In genomic region chr2:138510319-138510718, GRCh38 we compare ENCODE assay signal across 2 cellular contexts.
TF ChIP-seq lines count a peak whose summit lies in the region.

No MANE protein-coding gene starts in this region.

TF ChIP-seq in HepG2, 621 proteins besides CTCF, POLR2A, EP300 and RAD21:
- 0 out of 2 replicates have a peak, but pooled peaks have one; percentile 38 for TF ChIP-seq PRDM10 (CRISPR knock-in tag; IDR thresholded peaks at IDR 0.05; ENCODE audit: low read depth)
- no peak for TF ChIP-seq MTA3 (CRISPR knock-in tag; IDR thresholded peaks at IDR 0.05)
- TF ChIP-seq SMC3 (IDR thresholded peaks at IDR 0.05; ENCODE audit: low read length): no peak
- TF ChIP-seq TERF1 (CRISPR knock-in tag; IDR thresholded peaks at IDR 0.05): no peak
- TF ChIP-seq, protein P1, sequence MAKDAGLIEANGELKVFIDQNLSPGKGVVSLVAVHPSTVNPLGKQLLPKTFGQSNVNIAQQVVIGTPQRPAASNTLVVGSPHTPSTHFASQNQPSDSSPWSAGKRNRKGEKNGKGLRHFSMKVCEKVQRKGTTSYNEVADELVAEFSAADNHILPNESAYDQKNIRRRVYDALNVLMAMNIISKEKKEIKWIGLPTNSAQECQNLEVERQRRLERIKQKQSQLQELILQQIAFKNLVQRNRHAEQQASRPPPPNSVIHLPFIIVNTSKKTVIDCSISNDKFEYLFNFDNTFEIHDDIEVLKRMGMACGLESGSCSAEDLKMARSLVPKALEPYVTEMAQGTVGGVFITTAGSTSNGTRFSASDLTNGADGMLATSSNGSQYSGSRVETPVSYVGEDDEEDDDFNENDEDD (CRISPR knock-in tag; IDR thresholded peaks at IDR 0.05; ENCODE audit: borderline replicate concordance): no peak
- no peak for TF ChIP-seq SMARCC2 (IDR thresholded peaks at IDR 0.05)

TF ChIP-seq in HEK293, 187 proteins besides CTCF, POLR2A, EP300 and RAD21 (continued from another document):
- TF ChIP-seq PRDM10 (tag by site-specific recombination; IDR thresholded peaks at IDR 0.05): peak; percentile 52
